Comparison of ENCODE assay signal across 7 cellular contexts in genomic region chr7:65034120-65034782, GRCh38. TPM values are rescaled to one million over a fixed set of nuclear protein-coding genes. Genes with fewer than 3 reads are reported as not detected.
DNase-seq lines count a peak whose midpoint lies in the region; ATAC-seq, FAIRE-seq and TF ChIP-seq lines count a peak whose summit lies in the region.
"Not testable (repeated sequence)": the region's sequence is repeated elsewhere in the genome, so short reads cannot be mapped to it uniquely, and the experiment has no call there.

No MANE protein-coding gene starts in this region.

- H3K4me1 Mint-ChIP-seq in WTC11 = not testable (repeated sequence)

- peak; percentile 41 for FAIRE-seq in H54 (lab: Jason Lieb, UNC)

- ATAC-seq in WTC11 = not testable (repeated sequence)

- not testable (repeated sequence) for H3K4me3 ChIP-seq in choroid plexus epithelial cell (ENCODE audit: low read depth, low read length)

- CTCF ChIA-PET in WTC11 (lab: Charles Lee) = not testable (repeated sequence)

- H3K27me3 Mint-ChIP-seq in WTC11 (ENCODE audit: low read depth) = not testable (repeated sequence)

- not testable (repeated sequence) for H3K27ac Mint-ChIP-seq in WTC11

- TF ChIP-seq CTCF in WTC11 (IDR thresholded peaks at IDR 0.05); choroid plexus epithelial cell (conservative IDR thresholded peaks at IDR 0.05; ENCODE audit: low read depth, low read length): not testable (repeated sequence)

- not testable (repeated sequence) for H3K4me3 Mint-ChIP-seq in WTC11

- not testable (repeated sequence) for H3K36me3 Mint-ChIP-seq in WTC11

- DNase-seq in CD1c-positive myeloid dendritic cell (ENCODE audit: extremely low spot score) (peak; percentile 46), NCI-H226 (peak; percentile 63), choroid plexus epithelial cell (ENCODE audit: low read depth) (peak; percentile 63), foreskin melanocyte (peak; percentile 35), myocyte (ENCODE audit: low read depth) (peak; percentile 12)
- DNase-seq in H54 (ENCODE audit: insufficient read length, low spot score); WTC11 (ENCODE audit: low spot score): not testable (repeated sequence)

- POLR2A ChIA-PET in WTC11 (lab: Charles Lee) = not testable (repeated sequence)

- peaks cover 25% of the 10 kb centered on the region for H3K9me3 Mint-ChIP-seq in WTC11

- not testable (repeated sequence) for TF ChIP-seq POLR2A in H54 (IDR thresholded peaks at IDR 0.05; ENCODE audit: low read depth, low read length)

TF ChIP-seq in WTC11, 78 proteins besides CTCF, POLR2A, EP300 and RAD21:
- peak; percentile 33; the same call in 1 of the 2 replicates for TF ChIP-seq HMGA2 (CRISPR knock-in tag; IDR thresholded peaks at IDR 0.05)

RNA-seq across cellular contexts. Expression of gene ERV3-1, which starts 27.8 kb away (rescaled TPM):
- total RNA-seq in WTC11 (2021) = 10.2 to 12.1 TPM (median 11.5 TPM) in 3 replicates
- total RNA-seq in myocyte = 24.6 and 27.8 TPM in 2 replicates
- polyA plus RNA-seq in myocyte (2012) = 16.5 TPM

RNA-seq across cellular contexts. Expression of gene ZNF117, which starts 43.4 kb away (rescaled TPM):
- total RNA-seq in WTC11 (2021) (7.0 to 9.2 TPM (median 8.6 TPM) in 3 replicates), myocyte (12.9 and 13.5 TPM in 2 replicates)
- 5.0 TPM for polyA plus RNA-seq in myocyte (2012)
